Comparison of ENCODE assay signal across 1 cellular context in the genomic region with DNA sequence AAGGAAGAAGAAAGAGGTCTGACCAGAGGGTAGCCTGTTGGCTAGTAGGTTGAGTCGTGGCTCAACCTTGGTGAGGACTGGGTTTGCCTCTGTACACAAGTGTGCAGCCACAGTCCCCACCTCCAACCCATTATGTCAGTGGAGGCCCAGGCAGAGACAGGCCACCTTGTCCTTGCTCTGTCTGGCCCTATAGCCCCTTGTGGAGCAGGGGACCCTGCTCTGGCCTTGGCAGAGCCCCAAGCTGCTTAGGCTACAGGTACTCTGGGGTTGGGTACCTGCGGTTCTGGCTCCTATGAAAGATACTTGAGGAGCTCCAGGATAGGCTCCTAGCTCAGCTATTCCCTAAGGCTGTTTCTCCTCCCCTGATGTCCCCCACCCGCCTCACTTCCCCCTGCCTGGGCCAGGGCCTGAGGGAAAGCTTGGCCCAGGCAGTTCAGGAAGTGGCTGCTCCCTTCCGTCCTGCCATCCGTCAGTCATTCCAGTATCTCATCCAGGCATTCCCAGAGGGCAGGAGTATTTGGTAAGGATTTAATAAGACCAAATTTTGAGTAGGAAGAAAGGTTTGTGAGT.
TF ChIP-seq lines count a peak whose summit lies in the region.

No MANE protein-coding gene starts in this region.

TF ChIP-seq in IMR-90, 13 proteins besides CTCF, POLR2A, EP300 and RAD21 (continued from another document):
- TF ChIP-seq, protein P1, sequence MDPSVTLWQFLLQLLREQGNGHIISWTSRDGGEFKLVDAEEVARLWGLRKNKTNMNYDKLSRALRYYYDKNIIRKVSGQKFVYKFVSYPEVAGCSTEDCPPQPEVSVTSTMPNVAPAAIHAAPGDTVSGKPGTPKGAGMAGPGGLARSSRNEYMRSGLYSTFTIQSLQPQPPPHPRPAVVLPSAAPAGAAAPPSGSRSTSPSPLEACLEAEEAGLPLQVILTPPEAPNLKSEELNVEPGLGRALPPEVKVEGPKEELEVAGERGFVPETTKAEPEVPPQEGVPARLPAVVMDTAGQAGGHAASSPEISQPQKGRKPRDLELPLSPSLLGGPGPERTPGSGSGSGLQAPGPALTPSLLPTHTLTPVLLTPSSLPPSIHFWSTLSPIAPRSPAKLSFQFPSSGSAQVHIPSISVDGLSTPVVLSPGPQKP (IDR thresholded peaks at IDR 0.05; ENCODE audit: borderline replicate concordance, low read depth, low read length) = no peak
- TF ChIP-seq SMC3 (IDR thresholded peaks at IDR 0.05; ENCODE audit: low read depth, low read length) (no peak), MAZ (IDR thresholded peaks at IDR 0.05; ENCODE audit: borderline replicate concordance, low read depth, low read length) (no peak), RCOR1 (IDR thresholded peaks at IDR 0.05; ENCODE audit: insufficient replicate concordance, low read length) (no peak), CEBPB (IDR thresholded peaks at IDR 0.05; ENCODE audit: low read depth, low read length) (no peak), FOS (IDR thresholded peaks at IDR 0.05; ENCODE audit: low read depth, low read length) (no peak), MAFK (IDR thresholded peaks at IDR 0.05; ENCODE audit: low read depth, low read length) (no peak), CHD1 (IDR thresholded peaks at IDR 0.05; ENCODE audit: low read depth, low read length) (no peak)
